In genomic region chr2:16553222-16553621, GRCh38 we compare ENCODE assay signal across 8 cellular contexts.
DNase-seq lines count a peak whose midpoint lies in the region; ATAC-seq, FAIRE-seq and TF ChIP-seq lines count a peak whose summit lies in the region.

No MANE protein-coding gene starts in this region.

- no peaks in the 10 kb centered on the region for H3K9me3 ChIP-seq in endothelial cell of umbilical vein (replicated peaks; ENCODE audit: control insufficient read depth, insufficient read depth, low read length)

- H2AFZ ChIP-seq in endothelial cell of umbilical vein (ENCODE audit: low read depth, low read length): no peak overlapping the region

- FAIRE-seq in endothelial cell of umbilical vein (lab: Jason Lieb, UNC): peak; percentile 69

- H3K4me1 Mint-ChIP-seq in Calu3 (ENCODE audit: low read depth, unreplicated experiment) (no peaks in the 10 kb centered on the region), nephron progenitor cell (peaks cover 45% of the 10 kb centered on the region)

- no peaks in the 10 kb centered on the region for H3K27me3 ChIP-seq in endothelial cell of umbilical vein (ENCODE audit: control insufficient read depth in 2 of 2, insufficient read depth in 2 of 2, low read length in 2 of 2)

- intact Hi-C loops in Calu3 (cut with micrococcal nuclease; ENCODE audit: unreplicated experiment) (loop anchor here (1.0 kb wide), 2 partner anchors 56 to 204 kb away; no protein-coding TSS in a partner anchor), endothelial cell of umbilical vein (cut with micrococcal nuclease) (loop anchor here (1.0 to 2.0 kb wide), 4 partner anchors 56 to 916 kb away; no protein-coding TSS in a partner anchor)

- no peak overlapping the region for H3K4me2 ChIP-seq in endothelial cell of umbilical vein (ENCODE audit: insufficient read depth, low read length)

- no peaks in the 10 kb centered on the region for H3K79me2 ChIP-seq in endothelial cell of umbilical vein (ENCODE audit: control insufficient read depth, insufficient read depth, low read length)

- no peaks in the 10 kb centered on the region for H3K9me3 Mint-ChIP-seq in Calu3 (ENCODE audit: low read depth, unreplicated experiment)
- no peaks in the 10 kb centered on the region for H3K9me3 Mint-ChIP-seq in nephron progenitor cell

- no peaks in the 10 kb centered on the region for H3K9me1 ChIP-seq in endothelial cell of umbilical vein (replicated peaks; ENCODE audit: control insufficient read depth, extremely low read depth, insufficient read depth, low read length)

- BruUV-seq in Calu3 (replicated peaks; lab: Mats Ljungman, UMichigan) (no TSS peak), endothelial cell of umbilical vein (replicated peaks; lab: Mats Ljungman, UMichigan) (no TSS peak)

- POLR2A ChIA-PET in endothelial cell of umbilical vein (lab: Charles Lee): no interaction called here

- H3K27ac Mint-ChIP-seq in Calu3 (ENCODE audit: unreplicated experiment): no peak overlapping the region
- no peak overlapping the region for H3K27ac Mint-ChIP-seq in nephron progenitor cell

- ATAC-seq in GM21723 (IDR thresholded peaks at IDR 0.05; ENCODE audit: unreplicated experiment): peak; percentile 57

- no peak overlapping the region for H3K27ac ChIP-seq in endothelial cell of umbilical vein (ENCODE audit: insufficient read depth, low read depth, low read length)

- TF ChIP-seq POLR2A in endothelial cell of umbilical vein (IDR thresholded peaks at IDR 0.05; ENCODE audit: low read depth, low read length): no peak

- H3K4me3 ChIP-seq in endothelial cell of umbilical vein (replicated peaks in 1 of 3; ENCODE audit: insufficient read depth in 1 of 3, low read depth in 1 of 3, low read length in 3 of 3): no peak overlapping the region

- H3K4me3 Mint-ChIP-seq in Calu3 (ENCODE audit: low read depth, unreplicated experiment) (no peak overlapping the region), nephron progenitor cell (no peak overlapping the region)

- no peak overlapping the region for H3K9ac ChIP-seq in endothelial cell of umbilical vein (replicated peaks; ENCODE audit: extremely low read depth, insufficient read depth, low read length)

- dilution Hi-C loops in endothelial cell of umbilical vein (cut with MboI; ENCODE audit: extremely low pct_ligation_motif_present, low sequenced_read_pairs): no loop called here

- CTCF ChIA-PET in Calu3 (lab: Charles Lee) (no interaction called here), endothelial cell of umbilical vein (lab: Charles Lee) (interaction anchor here (0.7 to 4.8 kb wide), 10 partner anchors 9 to 613 kb away, joined by 3 to 42 read pairs (median 4); partner anchors contain the start of gene MYCN)

- H3K27me3 Mint-ChIP-seq in Calu3 (ENCODE audit: unreplicated experiment) (peaks cover 67% of the 10 kb centered on the region), nephron progenitor cell (ENCODE audit: low read depth, poor library complexity) (peaks cover 3% of the 10 kb centered on the region)

- no peaks in the 10 kb centered on the region for H4K20me1 ChIP-seq in endothelial cell of umbilical vein (replicated peaks; ENCODE audit: control insufficient read depth, extremely low read depth, insufficient read depth, low read length)

- TF ChIP-seq CTCF in Calu3 (IDR thresholded peaks at IDR 0.05; ENCODE audit: unreplicated experiment) (peak; percentile 52), endothelial cell of umbilical vein (IDR thresholded peaks at IDR 0.05; ENCODE audit: extremely low read depth in 1 of 2, insufficient read depth in 1 of 2, low read depth in 1 of 2, low read length in 2 of 2) (peak; percentile 66 to 71), nephron progenitor cell (IDR thresholded peaks at IDR 0.05) (peak; percentile 65)

- no peaks in the 10 kb centered on the region for H3K4me1 ChIP-seq in endothelial cell of umbilical vein (ENCODE audit: control insufficient read depth, extremely low read depth, insufficient read depth, low read length)

- H3K36me3 Mint-ChIP-seq in Calu3 (ENCODE audit: insufficient read depth, unreplicated experiment) (no peaks in the 10 kb centered on the region), nephron progenitor cell (ENCODE audit: low read depth) (no peaks in the 10 kb centered on the region)

- H3K36me3 ChIP-seq in endothelial cell of umbilical vein (ENCODE audit: control insufficient read depth in 2 of 2, extremely low read depth in 1 of 2, insufficient read depth in 2 of 2, low read length in 2 of 2): peaks cover 10% of the 10 kb centered on the region in 2 experiments

- DNase-seq in Calu3 (peak; percentile 49), NOMO-1 treated with dmso at 0.1 percent for 144 hours (lab: John Stamatoyannopoulos, UW; ENCODE audit: unreplicated experiment) (peak; percentile 7), endothelial cell of umbilical vein (ENCODE audit: low read depth, low spot score) (peak; percentile 51), nephron progenitor cell (peak; percentile 27), NCI-H1092 (lab: John Stamatoyannopoulos, UW) (no peak)
- DNase-seq in stimulated activated naive CD4-positive, alpha-beta T cell treated with Interleukin-2 at 50 U/mL for 16 hours (lab: John Stamatoyannopoulos, UW): no peak
- no peak for DNase-seq in activated effector memory CD4-positive, alpha-beta T cell treated with Interleukin-2 at 50 U/mL for 16 hours

TF ChIP-seq in endothelial cell of umbilical vein, 7 proteins besides CTCF, POLR2A, EP300 and RAD21:
- TF ChIP-seq MYC (IDR thresholded peaks at IDR 0.05; ENCODE audit: low read depth, low read length) (no peak), GATA2 (IDR thresholded peaks at IDR 0.05; ENCODE audit: insufficient read depth, insufficient read length, low read depth, low read length) (no peak), POLR2AphosphoS5 (IDR thresholded peaks at IDR 0.05; ENCODE audit: insufficient read depth, low read depth, low read length) (no peak), EZH2 (IDR thresholded peaks at IDR 0.05; ENCODE audit: borderline replicate concordance, low read depth, low read length, severe bottlenecking) (no peak), JUN (IDR thresholded peaks at IDR 0.05; ENCODE audit: borderline replicate concordance, insufficient read depth, insufficient read length, low read depth) (no peak), FOS (IDR thresholded peaks at IDR 0.05; ENCODE audit: borderline replicate concordance, insufficient read depth, low read length) (no peak), MAX (IDR thresholded peaks at IDR 0.05; ENCODE audit: insufficient read depth, insufficient read length) (no peak)

Comparison
In these comparisons a context has a peak if more than half of its experiments do, and no peak if none do; other contexts are left out.
1. DNase-seq: peak in Calu3 (single experiment), NOMO-1 treated with dmso at 0.1 percent for 144 hours (single experiment), endothelial cell of umbilical vein (single experiment) and nephron progenitor cell (single experiment); none in NCI-H1092 (single experiment), stimulated activated naive CD4-positive, alpha-beta T cell treated with Interleukin-2 at 50 U/mL for 16 hours (single experiment) and activated effector memory CD4-positive, alpha-beta T cell treated with Interleukin-2 at 50 U/mL for 16 hours (single experiment).
2. Peak in every context shown above with its lines, with median percentiles within 50 percentile points of each other: CTCF ChIP-seq.